ENCODE assay signal across 14 cellular contexts in genomic region chr7:139708541-139708940, GRCh38.
DNase-seq lines count a peak whose midpoint lies in the region; ATAC-seq, FAIRE-seq and TF ChIP-seq lines count a peak whose summit lies in the region.
"Had no signal": no experiment of that assay in that cellular context is flagged by ENCODE, and none has a peak within 500 bp of the region (broad histone marks: within the 10 kb centered on the region; RNA-seq: fewer than 3 reads in every experiment).

No MANE protein-coding gene starts in this region.

- no peak overlapping the region for H3K27ac ChIP-seq in naive thymus-derived CD4-positive, alpha-beta T cell (ENCODE audit: low read depth, low read length)
- H3K27ac ChIP-seq in hepatocyte, result no peak overlapping the region
- H3K27ac ChIP-seq: WERI-Rb-1 had no signal

- FAIRE-seq in RCC 7860 (lab: Jason Lieb, UNC), result no peak

- H3K9me3 ChIP-seq in naive thymus-derived CD4-positive, alpha-beta T cell (ENCODE audit: control insufficient read depth in 2 of 3, low read length in 3 of 3), result no peaks in the 10 kb centered on the region
- H3K9me3 ChIP-seq in hepatocyte (ENCODE audit: low read depth), result no peaks in the 10 kb centered on the region

- H3K36me3 Mint-ChIP-seq in naive thymus-derived CD4-positive, alpha-beta T cell, result peaks cover 10 to 50% (median 10%) of the 10 kb centered on the region in 5 donors

- TF ChIP-seq CTCF in hepatocyte (IDR thresholded peaks at IDR 0.05; ENCODE audit: poor library complexity), result no peak

- H3K27me3 ChIP-seq in naive thymus-derived CD4-positive, alpha-beta T cell (ENCODE audit: control insufficient read depth in 2 of 2, insufficient read depth in 2 of 2, low read length in 2 of 2), result no peaks in the 10 kb centered on the region
- no peaks in the 10 kb centered on the region for H3K27me3 ChIP-seq in hepatocyte

- CTCF ChIA-PET in naive thymus-derived CD4-positive, alpha-beta T cell (lab: Charles Lee), result interaction anchor here (0.6 kb wide), 1 partner anchor 97 kb away, joined by 3 read pairs; no protein-coding TSS in a partner anchor

- ATAC-seq in GM18873 (IDR thresholded peaks at IDR 0.05; ENCODE audit: low FRiP score, unreplicated experiment) (peak; percentile 90), GM21786 (IDR thresholded peaks at IDR 0.05; ENCODE audit: unreplicated experiment) (peak; percentile 79), HG03378 (IDR thresholded peaks at IDR 0.05; ENCODE audit: unreplicated experiment) (peak; percentile 95)
- peak; percentile 18 for ATAC-seq in naive thymus-derived CD4-positive, alpha-beta T cell

- POLR2A ChIA-PET in naive thymus-derived CD4-positive, alpha-beta T cell (lab: Charles Lee), result no interaction called here

- H3K9me2 ChIP-seq in hepatocyte (replicated peaks; ENCODE audit: insufficient read depth), result no peaks in the 10 kb centered on the region

- H3K4me2 ChIP-seq in hepatocyte, result no peak overlapping the region

- H3K9me3 Mint-ChIP-seq in naive thymus-derived CD4-positive, alpha-beta T cell, result peaks cover 0 to 5% (median 0%) of the 10 kb centered on the region in 11 donors
- H3K9me3 Mint-ChIP-seq: activated naive CD4-positive, alpha-beta T cell treated with anti-CD3 and anti-CD28 coated beads, Interleukin-2, amount 50 U/mL, for 24 hours; neural crest cell had no signal

- no peaks in the 10 kb centered on the region for H3K27me3 Mint-ChIP-seq in naive thymus-derived CD4-positive, alpha-beta T cell
- H3K27me3 Mint-ChIP-seq: activated naive CD4-positive, alpha-beta T cell treated with anti-CD3 and anti-CD28 coated beads, Interleukin-2, amount 50 U/mL, for 24 hours had no signal

- H3K4me3 Mint-ChIP-seq in naive thymus-derived CD4-positive, alpha-beta T cell, result no peak overlapping the region
- H3K4me3 Mint-ChIP-seq: activated naive CD4-positive, alpha-beta T cell treated with anti-CD3 and anti-CD28 coated beads, Interleukin-2, amount 50 U/mL, for 24 hours; neural crest cell had no signal

- H3K79me2 ChIP-seq in hepatocyte, result peaks cover 68% of the 10 kb centered on the region

- H3K36me3 ChIP-seq in naive thymus-derived CD4-positive, alpha-beta T cell (ENCODE audit: control insufficient read depth in 2 of 3, insufficient read depth in 3 of 3, low read length in 3 of 3), result peaks cover 0 to 50% (median 0%) of the 10 kb centered on the region in 3 experiments
- no peaks in the 10 kb centered on the region for H3K36me3 ChIP-seq in hepatocyte (replicated peaks; ENCODE audit: insufficient read depth, low read depth)

- WGBS in hepatocyte (ENCODE audit: low lambda C conversion rate, missing lambda C conversion rate), result 98% methylated on average over 6 of the region's 6 CpGs

- no peak overlapping the region for H2AFZ ChIP-seq in hepatocyte

- peaks cover 22% of the 10 kb centered on the region for H4K20me1 ChIP-seq in hepatocyte (ENCODE audit: insufficient read depth, poor library complexity, severe bottlenecking)

- no peaks in the 10 kb centered on the region for H3K4me1 ChIP-seq in naive thymus-derived CD4-positive, alpha-beta T cell (ENCODE audit: control insufficient read depth in 2 of 2, insufficient read depth in 2 of 2, low read length in 2 of 2)
- no peaks in the 10 kb centered on the region for H3K4me1 ChIP-seq in hepatocyte (ENCODE audit: insufficient read depth)

- peaks cover 8 to 28% (median 17%) of the 10 kb centered on the region in 7 donors for H3K4me1 Mint-ChIP-seq in naive thymus-derived CD4-positive, alpha-beta T cell

- no peak for DNase-seq in naive thymus-derived CD4-positive, alpha-beta T cell
- DNase-seq in NCI-H1694 (lab: John Stamatoyannopoulos, UW) (no peak), hepatocyte (ENCODE audit: low spot score) (no peak), SKM-1 treated with dmso at 0.1 percent for 144 hours (lab: John Stamatoyannopoulos, UW; ENCODE audit: unreplicated experiment) (no peak), RCC 7860 (ENCODE audit: low spot score) (no peak)
- DNase-seq: effector CD4-positive, alpha-beta T cell; EL; NK-92 treated with Interleukin-12 subunit alpha and Interleukin-12 subunit beta, amount 100 ng/mL, for 24 hours; WERI-Rb-1 had no signal

- peak overlapping the region in 2 of 9 donors; percentile 22 to 26 for H3K27ac Mint-ChIP-seq in naive thymus-derived CD4-positive, alpha-beta T cell
- H3K27ac Mint-ChIP-seq: activated naive CD4-positive, alpha-beta T cell treated with anti-CD3 and anti-CD28 coated beads, Interleukin-2, amount 50 U/mL, for 24 hours had no signal

- intact Hi-C loops in naive thymus-derived CD4-positive, alpha-beta T cell (cut with micrococcal nuclease), result no loop called here

- no peak overlapping the region for H3K4me3 ChIP-seq in naive thymus-derived CD4-positive, alpha-beta T cell (ENCODE audit: low read length)
- no peak overlapping the region for H3K4me3 ChIP-seq in hepatocyte

Comparison
In these comparisons a context has a peak if more than half of its experiments do, and no peak if none do; other contexts are left out.
1. ATAC-seq: peak in every context shown above with its lines; median percentile 95 in HG03378; 90 in GM18873; 79 in GM21786; 18 in naive thymus-derived CD4-positive, alpha-beta T cell.